ENCODE assay signal across 13 cellular contexts in the genomic region with DNA sequence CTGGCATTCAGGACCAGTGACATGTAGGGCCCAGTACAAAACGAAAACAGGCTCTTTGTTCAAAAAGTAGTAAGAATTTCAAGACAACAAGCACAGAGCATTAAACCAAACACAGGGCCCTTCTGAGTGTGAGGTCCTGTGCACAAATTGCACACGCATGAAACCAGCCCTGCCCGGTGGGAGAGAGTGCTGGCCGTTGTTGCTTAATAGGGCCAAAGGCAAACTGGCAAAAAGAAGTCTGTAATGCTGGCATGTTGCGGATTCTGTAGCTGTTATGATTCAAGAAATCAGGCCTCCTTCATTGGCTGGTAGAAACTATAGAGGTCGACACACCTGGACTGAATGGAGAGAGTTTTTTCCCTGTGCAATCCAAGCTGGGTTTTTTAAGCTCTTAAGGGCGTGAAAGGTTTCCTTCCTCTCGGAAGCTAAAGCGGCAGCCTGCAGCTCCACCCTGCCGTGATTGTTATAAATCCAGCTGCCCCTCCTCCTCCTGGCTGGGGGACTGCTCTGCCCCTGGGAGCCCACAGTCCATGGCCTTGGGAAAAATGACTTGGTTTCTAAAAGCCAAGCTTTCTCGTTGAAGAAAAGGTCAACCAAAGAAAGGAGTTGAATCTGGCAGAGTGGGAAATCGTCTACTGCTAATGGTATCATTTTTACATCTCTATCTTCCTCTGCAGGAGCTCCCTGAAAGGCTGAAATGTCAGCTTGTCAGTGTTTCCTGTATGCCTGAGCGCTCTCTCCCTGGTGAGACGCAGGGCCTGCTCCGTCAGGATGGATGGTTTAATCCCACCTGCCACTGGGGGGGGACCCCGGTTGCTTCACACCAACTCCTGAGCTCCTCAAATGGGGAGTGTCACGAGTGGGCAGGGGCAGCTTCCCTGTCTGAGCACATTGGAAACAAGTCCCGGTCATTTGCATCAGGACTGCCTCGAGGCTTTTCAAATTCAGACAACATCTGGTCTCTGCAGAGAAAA.
DNase-seq lines count a peak whose midpoint lies in the region; FAIRE-seq and TF ChIP-seq lines count a peak whose summit lies in the region.
"Had no signal": no experiment of that assay in that cellular context is flagged by ENCODE, and none has a peak within 500 bp of the region (broad histone marks: within the 10 kb centered on the region; RNA-seq: fewer than 3 reads in every experiment).

No MANE protein-coding gene starts in this region.

- no peak overlapping the region for H3K27ac Mint-ChIP-seq in MCF 10A (ENCODE audit: low read depth, unreplicated experiment)
- H3K27ac Mint-ChIP-seq in activated CD4-positive, alpha-beta T cell treated with anti-CD3 and anti-CD28 coated beads, Interleukin-2, amount 10 ng/mL, durations not matched to agents 24 days and 14 days = no peak overlapping the region
- H3K27ac Mint-ChIP-seq: activated naive CD8-positive, alpha-beta T cell treated with anti-CD3 and anti-CD28 coated beads for 36 hours had no signal

- POLR2A ChIA-PET in MCF 10A (lab: Yijun Ruan, JAX) = no interaction called here

- H3K27ac ChIP-seq in mammary epithelial cell (ENCODE audit: insufficient read depth, low read depth, low read length) = no peak overlapping the region
- H3K27ac ChIP-seq in keratinocyte (ENCODE audit: control insufficient read depth, insufficient read depth, low read length) = no peak overlapping the region
- H3K27ac ChIP-seq in subcutaneous abdominal adipose tissue (ENCODE audit: low read depth, low read length) = peak overlapping the region; percentile 32
- H3K27ac ChIP-seq: gastroesophageal sphincter, PC-9 had no signal

- H3K9ac ChIP-seq in mammary epithelial cell (ENCODE audit: insufficient read depth, low read length) = no peak overlapping the region
- H3K9ac ChIP-seq in adipocyte (ENCODE audit: low read length) = peak overlapping the region; percentile 50
- H3K9ac ChIP-seq in keratinocyte (ENCODE audit: control insufficient read depth, extremely low read depth, insufficient read depth, low read length) = no peak overlapping the region
- peak overlapping the region in 3 of 5 donors; percentile 1 to 26 (median 4) for H3K9ac ChIP-seq in subcutaneous abdominal adipose tissue (ENCODE audit: low read length in 5 of 5)

- no peak overlapping the region for H3K4me3 ChIP-seq in mammary epithelial cell (replicated peaks in 1 of 3; ENCODE audit: insufficient read depth in 1 of 3, low read depth in 2 of 3, low read length in 3 of 3)
- H3K4me3 ChIP-seq in adipocyte (ENCODE audit: low read length) = no peak overlapping the region
- no peak overlapping the region for H3K4me3 ChIP-seq in keratinocyte (ENCODE audit: control insufficient read depth in 2 of 3, extremely low read depth in 1 of 3, insufficient read depth in 2 of 3, low read depth in 1 of 3, low read length in 3 of 3)
- H3K4me3 ChIP-seq in subcutaneous abdominal adipose tissue (ENCODE audit: low read depth in 1 of 5, low read length in 5 of 5) = peak overlapping the region in 4 of 5 donors; percentile 19 to 36 (median 26)
- H3K4me3 ChIP-seq: gastroesophageal sphincter, lung, PC-9 had no signal

- dilution Hi-C loops in mammary epithelial cell (cut with HindIII; ENCODE audit: low sequenced_read_pairs) = no loop called here
- dilution Hi-C loops in keratinocyte (cut with MboI; ENCODE audit: extremely low pct_ligation_motif_present, low sequenced_read_pairs) = no loop called here

- WGBS in mammary epithelial cell (ENCODE audit: low coverage, missing lambda C conversion rate) = 37% methylated on average over 16 of the region's 19 CpGs

- no peaks in the 10 kb centered on the region for H3K4me1 Mint-ChIP-seq in MCF 10A (ENCODE audit: insufficient read depth, unreplicated experiment)
- no peaks in the 10 kb centered on the region for H3K4me1 Mint-ChIP-seq in activated CD4-positive, alpha-beta T cell treated with anti-CD3 and anti-CD28 coated beads, Interleukin-2, amount 10 ng/mL, durations not matched to agents 24 days and 14 days

- no peaks in the 10 kb centered on the region for H3K36me3 Mint-ChIP-seq in MCF 10A (ENCODE audit: insufficient read depth, unreplicated experiment)
- no peaks in the 10 kb centered on the region for H3K36me3 Mint-ChIP-seq in activated CD4-positive, alpha-beta T cell treated with anti-CD3 and anti-CD28 coated beads, Interleukin-2, amount 10 ng/mL, durations not matched to agents 24 days and 14 days (ENCODE audit: low read depth)
- H3K36me3 Mint-ChIP-seq: activated naive CD8-positive, alpha-beta T cell treated with anti-CD3 and anti-CD28 coated beads for 36 hours had no signal

- in situ Hi-C loops in mammary epithelial cell (cut with MboI; ENCODE audit: low sequenced_read_pairs in 2 of 2) = loop anchor here in 1 of 2 donors (25.0 kb wide), 1 partner anchor 577 kb away; no protein-coding TSS in a partner anchor

- H3K4me3 Mint-ChIP-seq in MCF 10A (ENCODE audit: unreplicated experiment) = no peak overlapping the region
- H3K4me3 Mint-ChIP-seq in activated CD4-positive, alpha-beta T cell treated with anti-CD3 and anti-CD28 coated beads, Interleukin-2, amount 10 ng/mL, durations not matched to agents 24 days and 14 days = no peak overlapping the region
- H3K4me3 Mint-ChIP-seq: activated naive CD8-positive, alpha-beta T cell treated with anti-CD3 and anti-CD28 coated beads for 36 hours had no signal

- H3K79me2 ChIP-seq in mammary epithelial cell (ENCODE audit: insufficient read depth, low read length) = no peaks in the 10 kb centered on the region
- no peaks in the 10 kb centered on the region for H3K79me2 ChIP-seq in keratinocyte (ENCODE audit: control insufficient read depth, insufficient read depth, low read length)

- peak; percentile 26 for FAIRE-seq in keratinocyte (lab: Jason Lieb, UNC)

- H2AFZ ChIP-seq in mammary epithelial cell (ENCODE audit: low read depth, low read length) = peak overlapping the region; percentile 50
- peak overlapping the region; percentile 54 for H2AFZ ChIP-seq in keratinocyte (ENCODE audit: control insufficient read depth, low read length)
- H2AFZ ChIP-seq: PC-9 had no signal

- no peak for DNase-seq in mammary epithelial cell
- no peak for DNase-seq in MCF 10A (ENCODE audit: unreplicated experiment)
- no peak for DNase-seq in adipocyte (ENCODE audit: low read depth)
- no peak for DNase-seq in keratinocyte (ENCODE audit: low read depth, low spot score)
- DNase-seq in activated CD4-positive, alpha-beta T cell treated with anti-CD3 and anti-CD28 coated beads, Interleukin-2, amount 10 ng/mL, durations not matched to agents 24 days and 14 days = no peak
- DNase-seq in DMS114 treated with DMSO at 0.1 percent for 48 hours (lab: John Stamatoyannopoulos, UW; ENCODE audit: unreplicated experiment) = no peak
- no peak for DNase-seq in SIG-M5 treated with dmso at 0.1 percent for 504 hours (lab: John Stamatoyannopoulos, UW; ENCODE audit: unreplicated experiment)
- DNase-seq: activated naive CD8-positive, alpha-beta T cell treated with anti-CD3 and anti-CD28 coated beads for 36 hours; MV-4-11; PC-9 had no signal

- peaks cover 27% of the 10 kb centered on the region for H3K27me3 Mint-ChIP-seq in MCF 10A (ENCODE audit: insufficient read depth, unreplicated experiment)
- peaks cover 19% of the 10 kb centered on the region for H3K27me3 Mint-ChIP-seq in activated CD4-positive, alpha-beta T cell treated with anti-CD3 and anti-CD28 coated beads, Interleukin-2, amount 10 ng/mL, durations not matched to agents 24 days and 14 days

- H3K9me3 Mint-ChIP-seq in MCF 10A (ENCODE audit: unreplicated experiment) = no peaks in the 10 kb centered on the region
- H3K9me3 Mint-ChIP-seq in activated CD4-positive, alpha-beta T cell treated with anti-CD3 and anti-CD28 coated beads, Interleukin-2, amount 10 ng/mL, durations not matched to agents 24 days and 14 days = no peaks in the 10 kb centered on the region
- H3K9me3 Mint-ChIP-seq: activated naive CD8-positive, alpha-beta T cell treated with anti-CD3 and anti-CD28 coated beads for 36 hours had no signal

- H3K36me3 ChIP-seq in mammary epithelial cell (ENCODE audit: insufficient read depth, low read length) = no peaks in the 10 kb centered on the region
- peaks cover 3% of the 10 kb centered on the region for H3K36me3 ChIP-seq in adipocyte (ENCODE audit: control insufficient read depth, insufficient read depth, low read length, severe bottlenecking)
- H3K36me3 ChIP-seq in keratinocyte (ENCODE audit: control insufficient read depth in 2 of 2, extremely low read depth in 1 of 2, insufficient read depth in 2 of 2, low read length in 2 of 2) = no peaks in the 10 kb centered on the region
- H3K36me3 ChIP-seq in subcutaneous abdominal adipose tissue (ENCODE audit: control insufficient read depth in 5 of 5, insufficient read depth in 5 of 5, low read length in 5 of 5) = no peaks in the 10 kb centered on the region
- H3K36me3 ChIP-seq: gastroesophageal sphincter had no signal

- TF ChIP-seq CTCF in mammary epithelial cell (conservative IDR thresholded peaks at IDR 0.05 in 1 of 2, IDR thresholded peaks at IDR 0.05 in 1 of 2; ENCODE audit: extremely low read depth in 1 of 2, insufficient read depth in 1 of 2, low read depth in 1 of 2, low read length in 2 of 2) = no peak
- TF ChIP-seq CTCF in MCF 10A (IDR thresholded peaks at IDR 0.05; ENCODE audit: unreplicated experiment) = no peak
- peak in 1 of 3 experiments; percentile 40 for TF ChIP-seq CTCF in keratinocyte (optimal IDR thresholded peaks at IDR 0.05 in 1 of 3, IDR thresholded peaks at IDR 0.05 in 1 of 3, conservative IDR thresholded peaks at IDR 0.05 in 1 of 3; ENCODE audit: extremely low read depth in 1 of 3, insufficient read depth in 2 of 3, low read length in 3 of 3)

- H3K9me3 ChIP-seq in mammary epithelial cell (replicated peaks; ENCODE audit: insufficient read depth, low read length) (no peaks in the 10 kb centered on the region), adipocyte (ENCODE audit: control insufficient read depth, low read length) (no peaks in the 10 kb centered on the region), keratinocyte (ENCODE audit: control insufficient read depth, low read depth, low read length) (no peaks in the 10 kb centered on the region), subcutaneous abdominal adipose tissue (ENCODE audit: control insufficient read depth in 5 of 5, low read length in 5 of 5) (no peaks in the 10 kb centered on the region)
- H3K9me3 ChIP-seq: gastroesophageal sphincter had no signal

- no peaks in the 10 kb centered on the region for H3K4me1 ChIP-seq in mammary epithelial cell (ENCODE audit: insufficient read depth, low read length)
- H3K4me1 ChIP-seq in adipocyte (ENCODE audit: control insufficient read depth, insufficient read depth, low read length) = peaks cover 14% of the 10 kb centered on the region
- peaks cover 8% of the 10 kb centered on the region for H3K4me1 ChIP-seq in keratinocyte (ENCODE audit: control insufficient read depth, extremely low read depth, insufficient read depth, low read length)
- H3K4me1 ChIP-seq in subcutaneous abdominal adipose tissue (ENCODE audit: control insufficient read depth in 5 of 5, insufficient read depth in 5 of 5, low read length in 5 of 5) = peaks cover 2 to 32% (median 12%) of the 10 kb centered on the region in 5 donors

- CTCF ChIA-PET in mammary epithelial cell (lab: Charles Lee; ENCODE audit: low non-redundant PET) = interaction anchor here (0.7 kb wide), 1 partner anchor 153 kb away, joined by 3 read pairs; no protein-coding TSS in a partner anchor
- CTCF ChIA-PET in MCF 10A (lab: Yijun Ruan, JAX) = interaction anchor here (0.6 to 2.0 kb wide), 7 partner anchors 8 to 1338 kb away, joined by 3 to 10 read pairs (median 4); no protein-coding TSS in a partner anchor

- H3K27me3 ChIP-seq in mammary epithelial cell (ENCODE audit: insufficient read depth, low read length) = peaks cover 6% of the 10 kb centered on the region
- H3K27me3 ChIP-seq in adipocyte (replicated peaks; ENCODE audit: control insufficient read depth, insufficient read depth, low read length) = no peaks in the 10 kb centered on the region
- H3K27me3 ChIP-seq in keratinocyte (ENCODE audit: control insufficient read depth, extremely low read depth, insufficient read depth, low read length) = peaks cover 7% of the 10 kb centered on the region
- H3K27me3 ChIP-seq in subcutaneous abdominal adipose tissue (ENCODE audit: control insufficient read depth in 5 of 5, insufficient read depth in 4 of 5, low read length in 5 of 5) = peaks cover 0 to 2% (median 0%) of the 10 kb centered on the region in 5 donors
- H3K27me3 ChIP-seq: gastroesophageal sphincter had no signal

- BruUV-seq in mammary epithelial cell (replicated peaks; lab: Mats Ljungman, UMichigan) (no TSS peak), MCF 10A (replicated peaks; lab: Mats Ljungman, UMichigan) (no TSS peak)

- no peak overlapping the region for H3K4me2 ChIP-seq in mammary epithelial cell (ENCODE audit: insufficient read depth, low read depth, low read length)
- H3K4me2 ChIP-seq in keratinocyte (ENCODE audit: control insufficient read depth, extremely low read depth, insufficient read depth, low read depth, low read length) = peak overlapping the region; percentile 63
- H3K4me2 ChIP-seq: PC-9 had no signal

- no peaks in the 10 kb centered on the region for H3K9me1 ChIP-seq in keratinocyte (ENCODE audit: control insufficient read depth, extremely low read depth, insufficient read depth, low read length)

- H4K20me1 ChIP-seq in mammary epithelial cell (ENCODE audit: insufficient read depth, low read length) (no peaks in the 10 kb centered on the region), keratinocyte (ENCODE audit: control insufficient read depth, extremely low read depth, insufficient read depth, low read length) (no peaks in the 10 kb centered on the region)

- intact Hi-C loops in mammary epithelial cell (cut with micrococcal nuclease) = no loop called here
- intact Hi-C loops in MCF 10A (cut with micrococcal nuclease) = no loop called here
- intact Hi-C loops in activated CD4-positive, alpha-beta T cell treated with anti-CD3 and anti-CD28 coated beads, Interleukin-2, amount 10 ng/mL, durations not matched to agents 24 days and 14 days (cut with micrococcal nuclease) = no loop called here

Comparison
In these comparisons a context has a peak if more than half of its experiments do, and no peak if none do; other contexts are left out.
1. H3K4me3 ChIP-seq: peak in subcutaneous abdominal adipose tissue (4 of 5); none in mammary epithelial cell (0 of 3), adipocyte (single experiment) and keratinocyte (0 of 3).
2. H3K9ac ChIP-seq: peak in adipocyte (single experiment) and subcutaneous abdominal adipose tissue (3 of 5); none in mammary epithelial cell (single experiment) and keratinocyte (single experiment).